1 cellular context compared by ENCODE assay signal in the genomic region with DNA sequence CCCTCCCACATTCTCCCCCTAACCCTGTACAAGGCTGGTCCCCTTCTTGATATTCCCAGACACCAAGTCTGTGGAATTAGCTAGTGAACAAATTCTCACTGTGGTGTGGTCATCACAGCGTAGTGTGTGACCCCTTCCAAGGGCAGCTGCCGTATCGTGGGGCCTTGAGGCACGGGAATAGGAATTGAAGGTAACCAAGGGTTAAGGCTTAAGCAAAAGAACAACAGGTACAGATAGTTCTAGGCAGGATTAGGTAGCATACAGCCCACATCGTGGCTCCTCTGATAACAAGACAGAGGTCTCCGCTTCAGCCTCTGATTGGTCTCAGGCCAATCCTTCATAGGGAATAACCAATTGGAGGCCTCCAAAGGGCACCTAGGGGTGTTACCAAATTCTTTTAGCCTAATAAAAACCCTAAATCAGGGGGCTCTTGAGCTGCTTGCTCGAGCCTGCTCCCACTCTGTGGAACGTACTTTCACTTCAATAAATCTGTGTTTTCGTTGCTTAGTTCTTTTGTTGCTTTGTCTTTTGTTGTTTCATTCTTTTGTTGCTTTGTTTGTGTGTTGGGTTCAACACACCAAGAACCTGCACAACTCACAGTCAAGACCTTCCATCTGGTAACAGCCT.
TF ChIP-seq lines count a peak whose summit lies in the region.

No MANE protein-coding gene starts in this region.

TF ChIP-seq in HEK293T, 16 proteins besides CTCF, POLR2A, EP300 and RAD21 (continued from another document):
- TF ChIP-seq CTBP1 (IDR thresholded peaks at IDR 0.05; ENCODE audit: borderline replicate concordance) (no peak), FOXK2 (IDR thresholded peaks at IDR 0.05) (no peak)
